ENCODE assay signal across 8 cellular contexts in genomic region chr12:31589896-31590729, GRCh38. TPM values are rescaled to one million over a fixed set of nuclear protein-coding genes. Genes with fewer than 3 reads are reported as not detected.
DNase-seq lines count a peak whose midpoint lies in the region; ATAC-seq and TF ChIP-seq lines count a peak whose summit lies in the region.

No MANE protein-coding gene starts in this region.

- TF ChIP-seq CTCF in brain microvascular endothelial cell (IDR thresholded peaks at IDR 0.05; ENCODE audit: low read depth, low read length, missing control alignments), result no peak

- peak overlapping the region; percentile 82 for H3K4me3 ChIP-seq in brain microvascular endothelial cell (ENCODE audit: low read depth, low read length)
- H3K4me3 ChIP-seq in iPS-18c (ENCODE audit: insufficient read depth, low read depth, low read length), result peak overlapping the region; percentile 88

- peak; percentile 20 for ATAC-seq in GM21367 (IDR thresholded peaks at IDR 0.05; ENCODE audit: unreplicated experiment)
- peak; percentile 61 for ATAC-seq in sciatic nerve

- no peaks in the 10 kb centered on the region for H3K27me3 ChIP-seq in brain microvascular endothelial cell (replicated peaks)

- DNase-seq in Daoy (ENCODE audit: low read depth) (peak; percentile 80), HK-2 (ENCODE audit: unreplicated experiment) (peak; percentile 72), RPMI7951 (ENCODE audit: low read depth) (peak; percentile 79), brain microvascular endothelial cell (peak; percentile 44), sciatic nerve (ENCODE audit: low spot score) (peak; percentile 77), GF-D8 (lab: John Stamatoyannopoulos, UW) (no peak)

- peaks cover 4% of the 10 kb centered on the region for H3K36me3 ChIP-seq in brain microvascular endothelial cell (replicated peaks)

- peaks cover 4% of the 10 kb centered on the region for H3K9me3 ChIP-seq in iPS-18c (ENCODE audit: control insufficient read depth, insufficient read depth, low read length)

- intact Hi-C loops in sciatic nerve (cut with DNase I), result no loop called here

- in situ Hi-C loops in brain microvascular endothelial cell (cut with HindIII; ENCODE audit: low pct_ligation_motif_present, low sequenced_read_pairs), result no loop called here

- peak overlapping the region; percentile 92 for H3K27ac ChIP-seq in brain microvascular endothelial cell

RNA-seq across cellular contexts. Expression of gene DENND5B, which starts 0.8 kb away (rescaled TPM):
- total RNA-seq in Daoy (2014; rRNA removed; shearing (Covaris generic)), result 13.2 and 18.1 TPM in 2 replicates
- 9.3 and 13.5 TPM in 2 replicates for total RNA-seq in RPMI7951 (2014; rRNA removed; shearing (Covaris generic))
- 18.2 TPM for total RNA-seq in sciatic nerve
